In the genomic region with DNA sequence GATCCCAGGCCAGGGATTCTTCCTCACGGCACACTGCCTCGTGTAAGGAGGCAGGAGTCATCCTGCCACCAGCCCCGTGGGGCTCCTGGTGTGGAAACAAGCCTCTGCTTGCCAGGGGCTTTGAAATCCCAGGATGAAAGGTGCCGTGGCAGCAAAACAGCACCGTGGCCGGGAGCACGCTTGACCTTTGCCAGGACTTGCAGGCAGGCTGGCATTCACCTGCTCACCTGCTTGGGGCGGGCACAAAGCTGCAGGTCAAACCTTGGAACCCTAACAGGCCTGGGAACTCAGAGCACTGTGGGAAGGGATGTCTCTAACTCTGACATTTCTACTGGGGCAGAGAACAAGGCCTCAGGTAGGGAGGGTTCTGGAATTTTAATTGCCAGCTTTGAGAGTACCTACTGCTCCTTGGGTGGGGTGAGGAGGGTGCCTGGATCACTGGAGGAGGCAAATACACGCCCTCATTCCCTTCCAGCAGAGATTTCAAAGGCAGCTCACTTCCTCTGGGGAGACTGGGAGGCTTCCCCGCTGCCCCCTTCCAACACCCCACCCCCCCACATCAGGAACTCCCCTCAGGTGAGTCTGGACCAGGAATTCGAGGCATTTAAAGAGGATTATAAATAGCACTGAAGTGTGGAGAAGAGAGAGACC, we compare ENCODE assay signal across 9 cellular contexts. TPM values are rescaled to one million over a fixed set of nuclear protein-coding genes. Genes with fewer than 3 reads are reported as not detected.
A peak's percentile ranks its signal among the peaks of the same experiment; 100 is the strongest.
DNase-seq lines count a peak whose midpoint lies in the region; ATAC-seq and TF ChIP-seq lines count a peak whose summit lies in the region.
"Had no signal": no experiment of that assay in that cellular context is flagged by ENCODE, and none has a peak within 500 bp of the region (broad histone marks: within the 10 kb centered on the region; RNA-seq: fewer than 3 reads in every experiment).

No MANE protein-coding gene starts in this region.

- peak overlapping the region; percentile 2 for H2AFZ ChIP-seq in trophoblast cell (ENCODE audit: insufficient read depth, low read length, poor library complexity)

- H3K4me2 ChIP-seq in trophoblast cell (ENCODE audit: low read length): peak overlapping the region; percentile 74

- no peak overlapping the region for H3K23ac ChIP-seq in trophoblast cell (ENCODE audit: low read length)

- H3K4me3 ChIP-seq in fibroblast of pulmonary artery (replicated peaks; ENCODE audit: low read depth, low read length) (peak overlapping the region; percentile 86), trophoblast cell (ENCODE audit: low read depth, low read length) (no peak overlapping the region)

- H3K18ac ChIP-seq in trophoblast cell (ENCODE audit: low read length): peak overlapping the region; percentile 92

- H4K91ac ChIP-seq in trophoblast cell (ENCODE audit: low read depth, low read length): peak overlapping the region; percentile 92

- no peaks in the 10 kb centered on the region for H3K36me3 Mint-ChIP-seq in CD4-positive, alpha-beta T cell (ENCODE audit: low read depth)

- peak overlapping the region; percentile 37 for H3K4ac ChIP-seq in trophoblast cell (ENCODE audit: low read depth, low read length)

- H3K27me3 Mint-ChIP-seq in CD4-positive, alpha-beta T cell: no peaks in the 10 kb centered on the region

- no peak overlapping the region for H4K12ac ChIP-seq in trophoblast cell (ENCODE audit: low read depth, low read length)

- H3K9me3 ChIP-seq in CD4-positive, alpha-beta T cell (ENCODE audit: control insufficient read depth, low read length): no peaks in the 10 kb centered on the region
- H3K9me3 ChIP-seq in trophoblast cell (ENCODE audit: insufficient read depth, low read depth, low read length): no peaks in the 10 kb centered on the region

- no peak overlapping the region for H3K27ac Mint-ChIP-seq in CD4-positive, alpha-beta T cell

- no peaks in the 10 kb centered on the region for H3K9me3 Mint-ChIP-seq in CD4-positive, alpha-beta T cell

- H4K8ac ChIP-seq in trophoblast cell (ENCODE audit: low read depth, low read length): peak overlapping the region; percentile 81

- no peak for TF ChIP-seq CTCF in CD4-positive, alpha-beta T cell (IDR thresholded peaks at IDR 0.05)
- no peak for TF ChIP-seq CTCF in RWPE1 (conservative IDR thresholded peaks at IDR 0.05; ENCODE audit: low read depth)
- TF ChIP-seq CTCF in fibroblast of pulmonary artery (IDR thresholded peaks at IDR 0.05; ENCODE audit: low read length, missing control alignments): no peak

- H3K36me3 ChIP-seq in trophoblast cell (ENCODE audit: control insufficient read depth in 1 of 2, insufficient read depth in 2 of 2, low read length in 2 of 2): peaks cover 0 to 6% of the 10 kb centered on the region in 2 experiments

- peak overlapping the region; percentile 87 for H2BK5ac ChIP-seq in trophoblast cell (ENCODE audit: low read depth, low read length, poor library complexity)

- H2BK120ac ChIP-seq in trophoblast cell (ENCODE audit: insufficient read depth, low read length, poor library complexity): peak overlapping the region; percentile 50

- peaks cover 46% of the 10 kb centered on the region for H3K79me1 ChIP-seq in trophoblast cell (ENCODE audit: low read length)

- no peak overlapping the region for H3K27ac ChIP-seq in CD4-positive, alpha-beta T cell (ENCODE audit: low read depth, low read length)
- H3K27ac ChIP-seq in RWPE1 (peak overlapping the region; percentile 99), trophoblast cell (ENCODE audit: low read depth, low read length) (peak overlapping the region; percentile 92)

- H3K14ac ChIP-seq in trophoblast cell (ENCODE audit: low read length): peak overlapping the region; percentile 28

- peaks cover 45 to 46% of the 10 kb centered on the region in 2 experiments for H3K4me1 ChIP-seq in trophoblast cell (ENCODE audit: control insufficient read depth in 1 of 2, insufficient read depth in 2 of 2, low read length in 2 of 2)

- H3K4me3 Mint-ChIP-seq in CD4-positive, alpha-beta T cell: peak overlapping the region; percentile 42

- peaks cover 20% of the 10 kb centered on the region for H3K4me1 Mint-ChIP-seq in CD4-positive, alpha-beta T cell (ENCODE audit: low read depth)

- peaks cover 37% of the 10 kb centered on the region for H3K79me2 ChIP-seq in trophoblast cell (ENCODE audit: control insufficient read depth, insufficient read depth, low read length, poor library complexity)

- CTCF ChIA-PET in CD4-positive, alpha-beta T cell (lab: Charles Lee): no interaction called here
- CTCF ChIA-PET in RWPE1 (lab: Yijun Ruan, JAX): interaction anchor here (0.5 to 1.4 kb wide), 5 partner anchors 8 to 41 kb away, joined by 3 to 4 read pairs (median 3); no protein-coding TSS in a partner anchor

- H2AK5ac ChIP-seq in trophoblast cell (ENCODE audit: low read length): peak overlapping the region; percentile 85

- ATAC-seq in CD4-positive, alpha-beta T cell (ENCODE audit: poor library complexity): no peak
- ATAC-seq in stimulated activated naive CD8-positive, alpha-beta T cell treated with anti-CD3 and anti-CD28 coated beads, Interleukin-15, Interleukin-2, amounts not matched to agents 100 U/mL and 50 U/mL, for 24 hours: no peak

- no CpG with 5 or more reads among the region's 11 CpGs for WGBS in trophoblast cell (ENCODE audit: extremely low coverage, insufficient coverage, insufficient read length)

- intact Hi-C loops in CD4-positive, alpha-beta T cell (cut with DNase I, micrococcal nuclease): no loop called here

- no peaks in the 10 kb centered on the region for H3K27me3 ChIP-seq in CD4-positive, alpha-beta T cell (ENCODE audit: control insufficient read depth, insufficient read depth, low read length)
- H3K27me3 ChIP-seq in trophoblast cell (ENCODE audit: insufficient read depth, low read length): no peaks in the 10 kb centered on the region

- H2BK12ac ChIP-seq in trophoblast cell (ENCODE audit: low read length): peak overlapping the region; percentile 74

- no peak overlapping the region for H3K9ac ChIP-seq in trophoblast cell (ENCODE audit: low read length)

- POLR2A ChIA-PET in CD4-positive, alpha-beta T cell (lab: Charles Lee): no interaction called here
- POLR2A ChIA-PET in RWPE1 (lab: Yijun Ruan, JAX; ENCODE audit: low non-redundant PET): interaction anchor here (0.6 to 2.5 kb wide), 7 partner anchors 13 to 60 kb away, joined by 3 to 15 read pairs (median 4); no protein-coding TSS in a partner anchor

- DNase-seq in CD4-positive, alpha-beta T cell: no peak
- DNase-seq in RWPE1 (ENCODE audit: low spot score): peak; percentile 85
- DNase-seq in fibroblast of pulmonary artery (ENCODE audit: low read depth): no peak
- peak in 1 of 2 donors; percentile 44 for DNase-seq in trophoblast cell
- DNase-seq in stimulated activated CD4-positive, alpha-beta T cell treated with anti-CD3 and anti-CD28 coated beads, Interleukin-2, amount 100 ng/mL, for 24 hours: no peak
- no peak for DNase-seq in activated T-cell treated with anti-CD3 and anti-CD28 coated beads, Interleukin-2, amount 50 U/mL, for 48 hours
- no peak for DNase-seq in NCI-H524 (lab: John Stamatoyannopoulos, UW)
- no peak for DNase-seq in stimulated activated naive CD8-positive, alpha-beta T cell treated with anti-CD3 and anti-CD28 coated beads, Interleukin-15, Interleukin-2, amounts not matched to agents 100 U/mL and 50 U/mL, for 24 hours
- DNase-seq: activated naive CD4-positive, alpha-beta T cell treated with Interleukin-2 at 50 U/mL for 16 hours had no signal

RNA-seq across cellular contexts. Expression of a gene that starts 45.6 kb away (rescaled TPM):
- total RNA-seq in CD4-positive, alpha-beta T cell: 1 to 10 TPM; 1.9 to 3.4 TPM
- 79.8 and 92.5 TPM in 2 replicates for polyA plus RNA-seq in trophoblast cell (2013)
